In genomic region chr2:144943293-144943941, GRCh38 we compare ENCODE assay signal across 1 cellular context.
TF ChIP-seq lines count a peak whose summit lies in the region.

No MANE protein-coding gene starts in this region.

TF ChIP-seq in IMR-90, 13 proteins besides CTCF, POLR2A, EP300 and RAD21:
- TF ChIP-seq NFE2L2 (IDR thresholded peaks at IDR 0.05; ENCODE audit: low read depth, low read length) (no peak), MXI1 (IDR thresholded peaks at IDR 0.05; ENCODE audit: borderline replicate concordance, low read depth, low read length) (no peak), RCOR1 (IDR thresholded peaks at IDR 0.05; ENCODE audit: insufficient replicate concordance, low read length) (no peak), CEBPB (IDR thresholded peaks at IDR 0.05; ENCODE audit: low read depth, low read length) (no peak), FOS (IDR thresholded peaks at IDR 0.05; ENCODE audit: low read depth, low read length) (no peak), ELK1 (IDR thresholded peaks at IDR 0.05; ENCODE audit: borderline replicate concordance, low read depth, low read length) (no peak), BHLHE40 (IDR thresholded peaks at IDR 0.05; ENCODE audit: low read depth, low read length) (no peak), MAFK (IDR thresholded peaks at IDR 0.05; ENCODE audit: low read depth, low read length) (no peak), MAZ (IDR thresholded peaks at IDR 0.05; ENCODE audit: borderline replicate concordance, low read depth, low read length) (no peak), CHD1 (IDR thresholded peaks at IDR 0.05; ENCODE audit: low read depth, low read length) (no peak), USF2 (IDR thresholded peaks at IDR 0.05; ENCODE audit: low read depth, low read length) (no peak), RFX5 (IDR thresholded peaks at IDR 0.05; ENCODE audit: low read depth, low read length) (no peak), SMC3 (IDR thresholded peaks at IDR 0.05; ENCODE audit: low read depth, low read length) (no peak)
TF ChIP-seq in IMR-90: peak in this region for 0.
